ENCODE assay signal across 1 cellular context in the genomic region with DNA sequence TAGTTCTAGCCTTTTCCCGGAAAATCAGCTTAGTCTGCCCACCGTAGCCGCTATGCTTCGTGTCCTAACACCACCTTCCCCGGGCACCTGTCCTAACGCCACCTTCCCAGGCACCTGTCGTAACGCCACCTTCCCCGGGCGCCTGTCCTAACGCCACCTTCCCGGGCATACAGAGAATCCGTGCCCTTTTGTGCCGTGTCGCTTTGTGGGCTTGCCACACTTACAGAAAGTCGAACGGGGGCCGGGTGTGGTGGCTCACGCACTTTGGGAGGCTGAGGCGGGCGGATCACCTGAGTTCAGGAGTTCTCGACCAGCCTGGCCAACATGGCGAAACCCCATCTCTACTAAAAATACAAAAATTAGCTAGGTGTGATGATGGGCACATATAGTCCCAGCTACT.
TF ChIP-seq lines count a peak whose summit lies in the region.

No MANE protein-coding gene starts in this region.

TF ChIP-seq in GM23338, 12 proteins besides CTCF, POLR2A, EP300 and RAD21 (continued from another document):
- TF ChIP-seq, protein P1, sequence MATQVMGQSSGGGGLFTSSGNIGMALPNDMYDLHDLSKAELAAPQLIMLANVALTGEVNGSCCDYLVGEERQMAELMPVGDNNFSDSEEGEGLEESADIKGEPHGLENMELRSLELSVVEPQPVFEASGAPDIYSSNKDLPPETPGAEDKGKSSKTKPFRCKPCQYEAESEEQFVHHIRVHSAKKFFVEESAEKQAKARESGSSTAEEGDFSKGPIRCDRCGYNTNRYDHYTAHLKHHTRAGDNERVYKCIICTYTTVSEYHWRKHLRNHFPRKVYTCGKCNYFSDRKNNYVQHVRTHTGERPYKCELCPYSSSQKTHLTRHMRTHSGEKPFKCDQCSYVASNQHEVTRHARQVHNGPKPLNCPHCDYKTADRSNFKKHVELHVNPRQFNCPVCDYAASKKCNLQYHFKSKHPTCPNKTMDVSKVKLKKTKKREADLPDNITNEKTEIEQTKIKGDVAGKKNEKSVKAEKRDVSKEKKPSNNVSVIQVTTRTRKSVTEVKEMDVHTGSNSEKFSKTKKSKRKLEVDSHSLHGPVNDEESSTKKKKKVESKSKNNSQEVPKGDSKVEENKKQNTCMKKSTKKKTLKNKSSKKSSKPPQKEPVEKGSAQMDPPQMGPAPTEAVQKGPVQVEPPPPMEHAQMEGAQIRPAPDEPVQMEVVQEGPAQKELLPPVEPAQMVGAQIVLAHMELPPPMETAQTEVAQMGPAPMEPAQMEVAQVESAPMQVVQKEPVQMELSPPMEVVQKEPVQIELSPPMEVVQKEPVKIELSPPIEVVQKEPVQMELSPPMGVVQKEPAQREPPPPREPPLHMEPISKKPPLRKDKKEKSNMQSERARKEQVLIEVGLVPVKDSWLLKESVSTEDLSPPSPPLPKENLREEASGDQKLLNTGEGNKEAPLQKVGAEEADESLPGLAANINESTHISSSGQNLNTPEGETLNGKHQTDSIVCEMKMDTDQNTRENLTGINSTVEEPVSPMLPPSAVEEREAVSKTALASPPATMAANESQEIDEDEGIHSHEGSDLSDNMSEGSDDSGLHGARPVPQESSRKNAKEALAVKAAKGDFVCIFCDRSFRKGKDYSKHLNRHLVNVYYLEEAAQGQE (IDR thresholded peaks at IDR 0.05; ENCODE audit: unreplicated experiment) = no peak
- TF ChIP-seq ZNF331 (CRISPR knock-in tag; IDR thresholded peaks at IDR 0.05; ENCODE audit: low read depth) (no peak), POLR2AphosphoS5 (IDR thresholded peaks at IDR 0.05; ENCODE audit: low read depth) (no peak), STAT1 (IDR thresholded peaks at IDR 0.05; ENCODE audit: unreplicated experiment) (no peak), CREB1 (CRISPR knock-in tag; IDR thresholded peaks at IDR 0.05; ENCODE audit: low read depth) (no peak), EZH2phosphoT487 (IDR thresholded peaks at IDR 0.05; ENCODE audit: unreplicated experiment) (no peak)
